Comparison of ENCODE assay signal across 29 cellular contexts in genomic region chr20:47306095-47306494, GRCh38. TPM values are rescaled to one million over a fixed set of nuclear protein-coding genes. Genes with fewer than 3 reads are reported as not detected.
DNase-seq lines count a peak whose midpoint lies in the region; ATAC-seq and TF ChIP-seq lines count a peak whose summit lies in the region.
"Had no signal": no experiment of that assay in that cellular context is flagged by ENCODE, and none has a peak within 500 bp of the region (broad histone marks: within the 10 kb centered on the region; RNA-seq: fewer than 3 reads in every experiment).

No MANE protein-coding gene starts in this region.

- H3K9me3 ChIP-seq in RWPE2 (ENCODE audit: severe bottlenecking), result no peaks in the 10 kb centered on the region
- H3K9me3 ChIP-seq: SJCRH30, stomach, tibial artery had no signal

- CTCF ChIA-PET in activated CD4-positive, alpha-beta memory T cell treated with anti-CD3 and anti-CD28 coated beads, Interleukin-2, amount 10 ng/mL, durations not matched to agents 7 days and 5 days (lab: Charles Lee), result interaction anchor here (0.6 to 1.1 kb wide), 3 partner anchors 33 to 358 kb away, joined by 3 read pairs; no protein-coding TSS in a partner anchor
- CTCF ChIA-PET in activated CD4-positive, alpha-beta memory T cell treated with anti-CD3 and anti-CD28 coated beads for 36 hours (lab: Charles Lee), result interaction anchor here (2.3 kb wide), 1 partner anchor 78 kb away, joined by 9 read pairs; no protein-coding TSS in a partner anchor

- peak overlapping the region; percentile 72 for H3K27ac ChIP-seq in RWPE2 (ENCODE audit: poor library complexity, severe bottlenecking)
- H3K27ac ChIP-seq: coronary artery, SJCRH30, tibial artery had no signal

- H3K27ac Mint-ChIP-seq in activated CD4-positive, alpha-beta memory T cell treated with anti-CD3 and anti-CD28 coated beads, Interleukin-2, amount 10 ng/mL, durations not matched to agents 7 days and 5 days, result peak overlapping the region; percentile 41
- H3K27ac Mint-ChIP-seq in activated CD4-positive, alpha-beta memory T cell treated with anti-CD3 and anti-CD28 coated beads for 36 hours, result no peak overlapping the region
- H3K27ac Mint-ChIP-seq in effector memory CD8-positive, alpha-beta T cell, result peak overlapping the region; percentile 21 to 87
- H3K27ac Mint-ChIP-seq in progenitor cell of endocrine pancreas, result peak overlapping the region; percentile 77
- H3K27ac Mint-ChIP-seq: B cell had no signal

- peaks cover 29% of the 10 kb centered on the region for H3K4me1 Mint-ChIP-seq in activated CD4-positive, alpha-beta memory T cell treated with anti-CD3 and anti-CD28 coated beads, Interleukin-2, amount 10 ng/mL, durations not matched to agents 7 days and 5 days
- H3K4me1 Mint-ChIP-seq in activated CD4-positive, alpha-beta memory T cell treated with anti-CD3 and anti-CD28 coated beads for 36 hours (ENCODE audit: low read depth), result peaks cover 11% of the 10 kb centered on the region
- H3K4me1 Mint-ChIP-seq in effector memory CD8-positive, alpha-beta T cell (ENCODE audit: low read depth in 2 of 2), result peaks cover 11 to 13% of the 10 kb centered on the region in 2 donors
- peaks cover 8% of the 10 kb centered on the region for H3K4me1 Mint-ChIP-seq in progenitor cell of endocrine pancreas (ENCODE audit: low read depth)

- no peaks in the 10 kb centered on the region for H3K27me3 ChIP-seq in RWPE2 (ENCODE audit: insufficient read depth, poor library complexity, severe bottlenecking)
- H3K27me3 ChIP-seq: SJCRH30, stomach, tibial artery had no signal

- TF ChIP-seq CTCF in RWPE2 (IDR thresholded peaks at IDR 0.05; ENCODE audit: poor library complexity, severe bottlenecking), result no peak
- no peak for TF ChIP-seq CTCF in progenitor cell of endocrine pancreas (IDR thresholded peaks at IDR 0.05; ENCODE audit: unreplicated experiment)

- DNase-seq in activated CD4-positive, alpha-beta memory T cell treated with anti-CD3 and anti-CD28 coated beads, Interleukin-2, amount 10 ng/mL, durations not matched to agents 7 days and 5 days, result no peak
- no peak for DNase-seq in activated CD4-positive, alpha-beta memory T cell treated with anti-CD3 and anti-CD28 coated beads for 36 hours
- DNase-seq in RWPE2 (ENCODE audit: low spot score) (peak; percentile 60), progenitor cell of endocrine pancreas (ENCODE audit: low spot score, unreplicated experiment) (no peak), SHP77 (lab: John Stamatoyannopoulos, UW) (no peak), NCI-H446 (lab: John Stamatoyannopoulos, UW) (no peak), NCI-H1930 (lab: John Stamatoyannopoulos, UW) (no peak)
- DNase-seq in effector memory CD8-positive, alpha-beta T cell, result no peak
- DNase-seq: 8988T; activated CD4-positive, alpha-beta T cell treated with anti-CD3 and anti-CD28 coated beads, Interleukin-2, amount 50 U/mL, for 48 hours; activated CD4-positive, CD25-positive, alpha-beta regulatory T cell; activated naive CD4-positive, alpha-beta T cell; anterior cingulate cortex; CD8-positive, alpha-beta T cell; DMS153; Kasumi-1; NCI-H1436; NCI-H446 treated with DMSO at 0.1 percent for 48 hours; NK-92 treated with Interleukin-12 subunit alpha and Interleukin-12 subunit beta, amount 100 ng/mL, for 24 hours; PC-3; SJCRH30; stomach; T1000 had no signal

- no peak overlapping the region for H3K4me3 Mint-ChIP-seq in activated CD4-positive, alpha-beta memory T cell treated with anti-CD3 and anti-CD28 coated beads, Interleukin-2, amount 10 ng/mL, durations not matched to agents 7 days and 5 days
- no peak overlapping the region for H3K4me3 Mint-ChIP-seq in activated CD4-positive, alpha-beta memory T cell treated with anti-CD3 and anti-CD28 coated beads for 36 hours
- no peak overlapping the region for H3K4me3 Mint-ChIP-seq in effector memory CD8-positive, alpha-beta T cell
- no peak overlapping the region for H3K4me3 Mint-ChIP-seq in progenitor cell of endocrine pancreas (ENCODE audit: low read depth)
- H3K4me3 Mint-ChIP-seq: B cell; CD8-positive, alpha-beta T cell had no signal

- no peaks in the 10 kb centered on the region for H3K27me3 Mint-ChIP-seq in activated CD4-positive, alpha-beta memory T cell treated with anti-CD3 and anti-CD28 coated beads, Interleukin-2, amount 10 ng/mL, durations not matched to agents 7 days and 5 days
- H3K27me3 Mint-ChIP-seq in activated CD4-positive, alpha-beta memory T cell treated with anti-CD3 and anti-CD28 coated beads for 36 hours, result no peaks in the 10 kb centered on the region
- no peaks in the 10 kb centered on the region for H3K27me3 Mint-ChIP-seq in effector memory CD8-positive, alpha-beta T cell
- H3K27me3 Mint-ChIP-seq in progenitor cell of endocrine pancreas, result no peaks in the 10 kb centered on the region
- H3K27me3 Mint-ChIP-seq: B cell had no signal

- POLR2A ChIA-PET in activated CD4-positive, alpha-beta memory T cell treated with anti-CD3 and anti-CD28 coated beads, Interleukin-2, amount 10 ng/mL, durations not matched to agents 7 days and 5 days (lab: Charles Lee), result interaction anchor here (1.5 kb wide), 1 partner anchor 10 kb away, joined by 4 read pairs; no protein-coding TSS in a partner anchor
- POLR2A ChIA-PET in activated CD4-positive, alpha-beta memory T cell treated with anti-CD3 and anti-CD28 coated beads for 36 hours (lab: Charles Lee), result no interaction called here

- H3K36me3 ChIP-seq in RWPE2 (ENCODE audit: low read depth), result peaks cover 97% of the 10 kb centered on the region

- no peak for ATAC-seq in RWPE2 (ENCODE audit: low read depth)
- no peak for ATAC-seq in effector memory CD8-positive, alpha-beta T cell (replicated peaks)
- ATAC-seq: CD8-positive, alpha-beta T cell; esophagus mucosa; HepG2; PC-3 had no signal

- peaks cover 60% of the 10 kb centered on the region for H3K36me3 Mint-ChIP-seq in activated CD4-positive, alpha-beta memory T cell treated with anti-CD3 and anti-CD28 coated beads, Interleukin-2, amount 10 ng/mL, durations not matched to agents 7 days and 5 days (ENCODE audit: low read depth)
- peaks cover 24% of the 10 kb centered on the region for H3K36me3 Mint-ChIP-seq in activated CD4-positive, alpha-beta memory T cell treated with anti-CD3 and anti-CD28 coated beads for 36 hours
- H3K36me3 Mint-ChIP-seq in effector memory CD8-positive, alpha-beta T cell (ENCODE audit: insufficient read depth), result peaks cover 26% of the 10 kb centered on the region
- H3K36me3 Mint-ChIP-seq in progenitor cell of endocrine pancreas (ENCODE audit: insufficient read depth), result peaks cover 21% of the 10 kb centered on the region

- H3K4me1 ChIP-seq in RWPE2 (ENCODE audit: insufficient read depth, poor library complexity, severe bottlenecking), result peaks cover 40% of the 10 kb centered on the region

- H3K4me3 ChIP-seq in RWPE2 (ENCODE audit: severe bottlenecking), result no peak overlapping the region
- H3K4me3 ChIP-seq: coronary artery, SJCRH30, skin epidermis, stomach, tibial artery had no signal

- no peaks in the 10 kb centered on the region for H3K9me3 Mint-ChIP-seq in activated CD4-positive, alpha-beta memory T cell treated with anti-CD3 and anti-CD28 coated beads, Interleukin-2, amount 10 ng/mL, durations not matched to agents 7 days and 5 days
- H3K9me3 Mint-ChIP-seq in activated CD4-positive, alpha-beta memory T cell treated with anti-CD3 and anti-CD28 coated beads for 36 hours, result no peaks in the 10 kb centered on the region
- no peaks in the 10 kb centered on the region for H3K9me3 Mint-ChIP-seq in effector memory CD8-positive, alpha-beta T cell
- no peaks in the 10 kb centered on the region for H3K9me3 Mint-ChIP-seq in progenitor cell of endocrine pancreas (ENCODE audit: low read depth)
- H3K9me3 Mint-ChIP-seq: CD8-positive, alpha-beta T cell had no signal

- intact Hi-C loops in activated CD4-positive, alpha-beta memory T cell treated with anti-CD3 and anti-CD28 coated beads for 36 hours (cut with micrococcal nuclease), result no loop called here

RNA-seq across cellular contexts. Expression of gene ZMYND8, which starts 50.4 kb away (rescaled TPM):
- total RNA-seq in activated CD4-positive, alpha-beta memory T cell treated with anti-CD3 and anti-CD28 coated beads, Interleukin-2, amount 10 ng/mL, durations not matched to agents 7 days and 5 days, result 10 to 100 TPM; 37.8 to 44.2 TPM
- total RNA-seq in activated CD4-positive, alpha-beta memory T cell treated with anti-CD3 and anti-CD28 coated beads for 36 hours, result 10 to 100 TPM; 28.1 to 29.6 TPM
- 100 and 102 TPM in 2 replicates for total RNA-seq in progenitor cell of endocrine pancreas
